8 cellular contexts compared by ENCODE assay signal in the genomic region with DNA sequence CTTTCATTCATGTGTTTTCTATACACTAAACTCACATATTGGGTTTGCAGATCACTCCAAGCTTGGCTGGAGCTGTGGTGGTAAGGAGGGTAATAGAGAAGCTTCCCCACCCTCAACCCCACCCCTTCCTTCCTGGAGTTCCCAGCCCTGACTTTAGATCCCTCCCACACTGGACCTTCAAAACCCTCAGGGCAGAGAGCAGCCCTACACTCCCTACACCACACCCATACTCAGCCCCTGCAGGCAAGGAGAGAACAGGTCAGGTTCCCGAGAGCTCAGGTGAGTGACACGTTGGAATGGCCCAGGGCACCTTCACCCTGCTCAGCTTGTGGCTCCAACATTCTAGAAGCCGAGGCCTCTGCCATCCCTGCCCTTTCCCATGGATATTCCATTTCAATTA. TPM values are rescaled to one million over a fixed set of nuclear protein-coding genes. Genes with fewer than 3 reads are reported as not detected.
DNase-seq lines count a peak whose midpoint lies in the region; ATAC-seq and TF ChIP-seq lines count a peak whose summit lies in the region.
"Not testable (repeated sequence)": the region's sequence is repeated elsewhere in the genome, so short reads cannot be mapped to it uniquely, and the experiment has no call there.

A gene (plus strand): TSS at position 207 of the 400 bp plus-strand sequence. CDS start 1,474 bp downstream, outside the sequence.

- H3K36me3 ChIP-seq in endodermal cell (ENCODE audit: control insufficient read depth, insufficient read depth, low read length); heart right ventricle; lung (ENCODE audit: control insufficient read depth in 2 of 2, insufficient read depth in 2 of 2, low read length in 2 of 2); vagina: not testable (repeated sequence)

- H3K23me2 ChIP-seq in H9 (ENCODE audit: insufficient read length, low read depth, low read length, poor library complexity, severe bottlenecking): not testable (repeated sequence)

- H3K9me3 Mint-ChIP-seq in H9; activated T-helper 1 cell treated with anti-CD3 and anti-CD28 coated beads, Interleukin-12 subunit alpha, Interleukin-12 subunit beta, Interleukin-2, Interleukin-4 antibody, amounts not matched to agents 30 ng/mL and 10 ng/mL and 1 ng/mL, durations not matched to agents 14 hours and 24 hours and 36 hours; endodermal cell: not testable (repeated sequence)

- not testable (repeated sequence) for H2BK5ac ChIP-seq in H9 (ENCODE audit: insufficient read length, low read length)

- TF ChIP-seq CTCF in H9 (conservative IDR thresholded peaks at IDR 0.05); endodermal cell (conservative IDR thresholded peaks at IDR 0.05); heart right ventricle (IDR thresholded peaks at IDR 0.05); lung (IDR thresholded peaks at IDR 0.05; ENCODE audit: control extremely low read depth, extremely low read depth); vagina (IDR thresholded peaks at IDR 0.05): not testable (repeated sequence)

- H2BK120ac ChIP-seq in H9 (ENCODE audit: low read depth, low read length, poor library complexity, severe bottlenecking): not testable (repeated sequence)

- no CpG with 5 or more reads among the region's 3 CpGs for WGBS in H9 (ENCODE audit: extremely low coverage, insufficient read length, low lambda C conversion rate)
- WGBS in endodermal cell (ENCODE audit: insufficient coverage in 1 of 2, insufficient read length in 1 of 2), 2 experiments: no CpG with 5 or more reads among the region's 3 CpGs
- WGBS in heart right ventricle, 2 donors: no CpG with 5 or more reads among the region's 3 CpGs
- WGBS in lung, 2 donors: no CpG with 5 or more reads among the region's 3 CpGs

- not testable (repeated sequence) for H3K4me1 ChIP-seq in H9 (ENCODE audit: insufficient read depth, low read length); endodermal cell (ENCODE audit: control insufficient read depth, insufficient read depth, low read length); heart right ventricle; lung (ENCODE audit: control insufficient read depth in 2 of 2, insufficient read depth in 2 of 2, low read length in 2 of 2); vagina

- not testable (repeated sequence) for H3K4me3 ChIP-seq in endodermal cell (ENCODE audit: low read length); heart right ventricle; lung; vagina

- not testable (repeated sequence) for TF ChIP-seq POLR2A in vagina (IDR thresholded peaks at IDR 0.05)

- not testable (repeated sequence) for H3K56ac ChIP-seq in H9 (ENCODE audit: insufficient read length, low read depth, low read length)

- not testable (repeated sequence) for DNase-seq in H9; T-helper 17 cell; activated T-helper 1 cell treated with anti-CD3 and anti-CD28 coated beads, Interleukin-12 subunit alpha, Interleukin-12 subunit beta, Interleukin-2, Interleukin-4 antibody, amounts not matched to agents 30 ng/mL and 10 ng/mL and 1 ng/mL, durations not matched to agents 14 hours and 24 hours and 36 hours (ENCODE audit: low spot score); endodermal cell; heart right ventricle; lung (ENCODE audit: low spot score); sciatic nerve (ENCODE audit: low spot score); vagina (ENCODE audit: extremely low spot score in 2 of 2)

- ATAC-seq in T-helper 17 cell: not testable (repeated sequence)
- peak in 7 of 8 donors; percentile 5 to 70 (median 50) for ATAC-seq in heart right ventricle
- ATAC-seq in lung (ENCODE audit: insufficient read depth, low FRiP score): peak; percentile 14
- ATAC-seq in sciatic nerve: peak; percentile 7

- H3K9ac ChIP-seq in H9 (ENCODE audit: extremely low read depth, insufficient read length, low read length); endodermal cell (ENCODE audit: extremely low read depth, low read length, poor library complexity, severe bottlenecking): not testable (repeated sequence)

- not testable (repeated sequence) for H4K8ac ChIP-seq in H9 (replicated peaks; ENCODE audit: insufficient read length, low read depth, low read length)

- H3K27ac ChIP-seq in H9 (ENCODE audit: insufficient read length, low read depth, low read length); endodermal cell (ENCODE audit: low read depth, low read length); heart right ventricle; lung (ENCODE audit: low read depth in 1 of 2, low read length in 1 of 2); vagina: not testable (repeated sequence)

- not testable (repeated sequence) for H4K20me1 ChIP-seq in H9 (ENCODE audit: control insufficient read depth, insufficient read depth, insufficient read length)

- H2BK12ac ChIP-seq in H9 (ENCODE audit: insufficient read length, low read depth, low read length): not testable (repeated sequence)

- not testable (repeated sequence) for H3K4me1 Mint-ChIP-seq in H9; T-helper 17 cell; activated T-helper 1 cell treated with anti-CD3 and anti-CD28 coated beads, Interleukin-12 subunit alpha, Interleukin-12 subunit beta, Interleukin-2, Interleukin-4 antibody, amounts not matched to agents 30 ng/mL and 10 ng/mL and 1 ng/mL, durations not matched to agents 14 hours and 24 hours and 36 hours (ENCODE audit: low read depth); endodermal cell

- not testable (repeated sequence) for H3K27me3 ChIP-seq in H9 (ENCODE audit: insufficient read depth, low read length); endodermal cell (ENCODE audit: control insufficient read depth, insufficient read depth, low read length, poor library complexity, severe bottlenecking); heart right ventricle; lung (ENCODE audit: control insufficient read depth, insufficient read depth); vagina

- not testable (repeated sequence) for H3K23ac ChIP-seq in H9 (ENCODE audit: insufficient read length, low read depth, low read length)

- not testable (repeated sequence) for H2BK20ac ChIP-seq in H9 (ENCODE audit: low read depth, low read length, poor library complexity, severe bottlenecking)

- H3K36me3 Mint-ChIP-seq in H9 (ENCODE audit: insufficient read depth in 1 of 3, low read depth in 3 of 3); T-helper 17 cell (ENCODE audit: low read depth); activated T-helper 1 cell treated with anti-CD3 and anti-CD28 coated beads, Interleukin-12 subunit alpha, Interleukin-12 subunit beta, Interleukin-2, Interleukin-4 antibody, amounts not matched to agents 30 ng/mL and 10 ng/mL and 1 ng/mL, durations not matched to agents 14 hours and 24 hours and 36 hours (ENCODE audit: low read depth); endodermal cell (ENCODE audit: low read depth): not testable (repeated sequence)

- not testable (repeated sequence) for H3K4me2 ChIP-seq in H9 (ENCODE audit: insufficient read depth, insufficient read length, low read length)

- H3K18ac ChIP-seq in H9 (ENCODE audit: insufficient read length, low read depth, low read length): not testable (repeated sequence)

- not testable (repeated sequence) for H2AK5ac ChIP-seq in H9 (ENCODE audit: insufficient read length, low read length)

- H3K27ac Mint-ChIP-seq in H9; T-helper 17 cell; activated T-helper 1 cell treated with anti-CD3 and anti-CD28 coated beads, Interleukin-12 subunit alpha, Interleukin-12 subunit beta, Interleukin-2, Interleukin-4 antibody, amounts not matched to agents 30 ng/mL and 10 ng/mL and 1 ng/mL, durations not matched to agents 14 hours and 24 hours and 36 hours; endodermal cell: not testable (repeated sequence)

- not testable (repeated sequence) for H3K9me3 ChIP-seq in H9 (ENCODE audit: control insufficient read depth, low read depth, low read length); T-helper 17 cell (ENCODE audit: control insufficient read depth, low read length, poor library complexity, severe bottlenecking); endodermal cell (ENCODE audit: control insufficient read depth, low read length); heart right ventricle; lung (ENCODE audit: control insufficient read depth in 2 of 2, insufficient read depth in 1 of 2, low read length in 1 of 2); vagina

- H3K27me3 Mint-ChIP-seq in H9 (ENCODE audit: low read depth); T-helper 17 cell; activated T-helper 1 cell treated with anti-CD3 and anti-CD28 coated beads, Interleukin-12 subunit alpha, Interleukin-12 subunit beta, Interleukin-2, Interleukin-4 antibody, amounts not matched to agents 30 ng/mL and 10 ng/mL and 1 ng/mL, durations not matched to agents 14 hours and 24 hours and 36 hours (ENCODE audit: insufficient read depth); endodermal cell (ENCODE audit: insufficient read depth): not testable (repeated sequence)

- not testable (repeated sequence) for H3K79me2 ChIP-seq in H9 (ENCODE audit: insufficient read depth, low read length)

- intact Hi-C loops in activated T-helper 1 cell treated with anti-CD3 and anti-CD28 coated beads, Interleukin-12 subunit alpha, Interleukin-12 subunit beta, Interleukin-2, Interleukin-4 antibody, amounts not matched to agents 30 ng/mL and 10 ng/mL and 1 ng/mL, durations not matched to agents 14 hours and 24 hours and 36 hours (cut with micrococcal nuclease); heart right ventricle (cut with DNase I); sciatic nerve (cut with DNase I); vagina (cut with DNase I): not testable (repeated sequence)

- H3K14ac ChIP-seq in H9 (ENCODE audit: insufficient read depth, low read length): not testable (repeated sequence)

- not testable (repeated sequence) for H4K91ac ChIP-seq in H9 (ENCODE audit: insufficient read length, low read depth, low read length)

- H3K79me1 ChIP-seq in H9 (ENCODE audit: insufficient read depth, low read depth, low read length, poor library complexity, severe bottlenecking): not testable (repeated sequence)

- not testable (repeated sequence) for H4K5ac ChIP-seq in H9 (ENCODE audit: insufficient read length, low read depth, low read length)

- H3T11ph ChIP-seq in H9 (ENCODE audit: low read length): not testable (repeated sequence)

- H2AFZ ChIP-seq in H9 (ENCODE audit: low read length): not testable (repeated sequence)

- H2BK15ac ChIP-seq in H9 (ENCODE audit: low read depth, low read length): not testable (repeated sequence)

- not testable (repeated sequence) for H3K4ac ChIP-seq in H9 (ENCODE audit: low read depth, low read length)

- not testable (repeated sequence) for H3K4me3 Mint-ChIP-seq in H9; T-helper 17 cell; activated T-helper 1 cell treated with anti-CD3 and anti-CD28 coated beads, Interleukin-12 subunit alpha, Interleukin-12 subunit beta, Interleukin-2, Interleukin-4 antibody, amounts not matched to agents 30 ng/mL and 10 ng/mL and 1 ng/mL, durations not matched to agents 14 hours and 24 hours and 36 hours; endodermal cell

RNA-seq across cellular contexts. Expression of the gene that starts here (rescaled TPM):
- total RNA-seq in H9 (2021): 21.5 and 21.8 TPM in 2 replicates
- 10 to 100 TPM; 28.8 to 30.0 TPM for total RNA-seq in T-helper 17 cell
- 18.9 and 20.4 TPM in 2 replicates for total RNA-seq in activated T-helper 1 cell treated with anti-CD3 and anti-CD28 coated beads, Interleukin-12 subunit alpha, Interleukin-12 subunit beta, Interleukin-2, Interleukin-4 antibody, amounts not matched to agents 30 ng/mL and 10 ng/mL and 1 ng/mL, durations not matched to agents 14 hours and 24 hours and 36 hours
- total RNA-seq in endodermal cell: 10 to 100 TPM; 14.5 to 22.1 TPM
- polyA plus RNA-seq in endodermal cell (2013, experiment 1 of 2): 13.5 TPM
- 21.4 TPM for polyA plus RNA-seq in endodermal cell (2013, experiment 2 of 2)
- total RNA-seq in heart right ventricle: 10 to 100 TPM in 2 of 10 donors, 1 to 10 TPM in 7, under 1 TPM in 1; 0.59 to 14.5 (median 5.9) TPM
- 10 to 100 TPM in 1 of 2 donors, 1 to 10 TPM in 1; 9.8 to 35.0 TPM for polyA plus RNA-seq in heart right ventricle
- 10 to 100 TPM; 16.3 to 22.4 TPM for total RNA-seq in lung
- 10 to 100 TPM in 1 of 2 donors, 1 to 10 TPM in 1; 8.3 to 32.8 TPM for polyA plus RNA-seq in lung
- total RNA-seq in sciatic nerve: 21.0 TPM
- total RNA-seq in vagina: 10.8 TPM
